In genomic region chr3:38312356-38312755, GRCh38 we compare ENCODE assay signal across 19 cellular contexts. TPM values are rescaled to one million over a fixed set of nuclear protein-coding genes. Genes with fewer than 3 reads are reported as not detected.
DNase-seq lines count a peak whose midpoint lies in the region; ATAC-seq and TF ChIP-seq lines count a peak whose summit lies in the region.
"Had no signal": no experiment of that assay in that cellular context is flagged by ENCODE, and none has a peak within 500 bp of the region (broad histone marks: within the 10 kb centered on the region; RNA-seq: fewer than 3 reads in every experiment).

No MANE protein-coding gene starts in this region.

- H2AFZ ChIP-seq in neural progenitor cell (replicated peaks): no peak overlapping the region
- H2AFZ ChIP-seq: GM23248 had no signal

- H3K4me2 ChIP-seq in neural progenitor cell: no peak overlapping the region
- H3K4me2 ChIP-seq: BLaER1 had no signal

- TF ChIP-seq CTCF in neural progenitor cell (IDR thresholded peaks at IDR 0.05) (no peak), osteocyte (IDR thresholded peaks at IDR 0.05) (no peak), endodermal cell (conservative IDR thresholded peaks at IDR 0.05) (no peak)

- no peaks in the 10 kb centered on the region for H4K20me1 ChIP-seq in neural progenitor cell (ENCODE audit: low read depth)
- H4K20me1 ChIP-seq: BLaER1 had no signal

- H3K27ac ChIP-seq in neural progenitor cell: no peak overlapping the region
- no peak overlapping the region for H3K27ac ChIP-seq in endodermal cell (ENCODE audit: low read depth, low read length)
- H3K27ac ChIP-seq: BLaER1, GM23248 had no signal

- no peak overlapping the region for H3K27ac Mint-ChIP-seq in activated CD8-positive, alpha-beta memory T cell treated with anti-CD3 and anti-CD28 coated beads, Interleukin-2, amount 10 ng/mL, durations not matched to agents 7 days and 5 days
- H3K27ac Mint-ChIP-seq in central memory CD8-positive, alpha-beta T cell (ENCODE audit: low read depth): peak overlapping the region; percentile 27
- H3K27ac Mint-ChIP-seq in neural progenitor cell: peak overlapping the region; percentile 52
- no peak overlapping the region for H3K27ac Mint-ChIP-seq in osteocyte (ENCODE audit: unreplicated experiment)
- H3K27ac Mint-ChIP-seq in endodermal cell: no peak overlapping the region

- H3K9me3 ChIP-seq in neural progenitor cell (ENCODE audit: low read depth) (no peaks in the 10 kb centered on the region), endodermal cell (ENCODE audit: control insufficient read depth, low read length) (no peaks in the 10 kb centered on the region)
- H3K9me3 ChIP-seq: BLaER1, HAP-1 had no signal

- CTCF ChIA-PET in activated CD8-positive, alpha-beta memory T cell treated with anti-CD3 and anti-CD28 coated beads, Interleukin-2, amount 10 ng/mL, durations not matched to agents 7 days and 5 days (lab: Charles Lee): no interaction called here

- H3K4me1 ChIP-seq in neural progenitor cell (peaks cover 17% of the 10 kb centered on the region), endodermal cell (ENCODE audit: control insufficient read depth, insufficient read depth, low read length) (peaks cover 4% of the 10 kb centered on the region)
- H3K4me1 ChIP-seq: BLaER1, HAP-1 had no signal

- peak; percentile 26 for DNase-seq in activated CD8-positive, alpha-beta memory T cell treated with anti-CD3 and anti-CD28 coated beads, Interleukin-2, amount 50 U/mL, for 48 hours
- no peak for DNase-seq in activated CD8-positive, alpha-beta memory T cell treated with anti-CD3 and anti-CD28 coated beads, Interleukin-2, amount 10 ng/mL, durations not matched to agents 7 days and 5 days
- DNase-seq in central memory CD8-positive, alpha-beta T cell (ENCODE audit: low spot score in 2 of 2): no peak
- DNase-seq in neural progenitor cell (ENCODE audit: low spot score) (no peak), osteocyte (ENCODE audit: extremely low spot score, unreplicated experiment) (peak; percentile 59), endodermal cell (no peak), COR-L47 (lab: John Stamatoyannopoulos, UW) (no peak)
- no peak for DNase-seq in activated T-cell treated with anti-CD3 and anti-CD28 coated beads, Interleukin-2, amount 50 U/mL, for 4 hours
- DNase-seq: 8988T; Calu3; CD4-positive, alpha-beta memory T cell; DMS53; GM23248 had no signal

- H3K9me3 Mint-ChIP-seq in activated CD8-positive, alpha-beta memory T cell treated with anti-CD3 and anti-CD28 coated beads, Interleukin-2, amount 10 ng/mL, durations not matched to agents 7 days and 5 days (ENCODE audit: low read depth): no peaks in the 10 kb centered on the region
- H3K9me3 Mint-ChIP-seq in central memory CD8-positive, alpha-beta T cell: no peaks in the 10 kb centered on the region
- H3K9me3 Mint-ChIP-seq in neural progenitor cell (no peaks in the 10 kb centered on the region), osteocyte (ENCODE audit: unreplicated experiment) (no peaks in the 10 kb centered on the region), endodermal cell (no peaks in the 10 kb centered on the region)
- H3K9me3 Mint-ChIP-seq in activated T-cell treated with anti-CD3 and anti-CD28 coated beads, Interleukin-2, amount 50 U/mL, for 4 hours: no peaks in the 10 kb centered on the region
- H3K9me3 Mint-ChIP-seq: CD4-positive, alpha-beta memory T cell had no signal

- peaks cover 14% of the 10 kb centered on the region for H3K27me3 Mint-ChIP-seq in activated CD8-positive, alpha-beta memory T cell treated with anti-CD3 and anti-CD28 coated beads, Interleukin-2, amount 10 ng/mL, durations not matched to agents 7 days and 5 days
- peaks cover 41% of the 10 kb centered on the region for H3K27me3 Mint-ChIP-seq in central memory CD8-positive, alpha-beta T cell
- H3K27me3 Mint-ChIP-seq in neural progenitor cell (ENCODE audit: insufficient read depth, low read depth): peaks cover 15% of the 10 kb centered on the region
- no peaks in the 10 kb centered on the region for H3K27me3 Mint-ChIP-seq in osteocyte (ENCODE audit: unreplicated experiment)
- H3K27me3 Mint-ChIP-seq in endodermal cell (ENCODE audit: insufficient read depth): peaks cover 27% of the 10 kb centered on the region
- peaks cover 3% of the 10 kb centered on the region for H3K27me3 Mint-ChIP-seq in activated T-cell treated with anti-CD3 and anti-CD28 coated beads, Interleukin-2, amount 50 U/mL, for 4 hours (ENCODE audit: low read depth)

- no peak for ATAC-seq in activated CD8-positive, alpha-beta memory T cell treated with anti-CD3 and anti-CD28 coated beads, Interleukin-2, amount 10 ng/mL, durations not matched to agents 7 days and 5 days
- no peak for ATAC-seq in central memory CD8-positive, alpha-beta T cell (replicated peaks; ENCODE audit: extremely low read depth, poor library complexity, severe bottlenecking)
- ATAC-seq in activated T-cell treated with anti-CD3 and anti-CD28 coated beads, Interleukin-2, amount 50 U/mL, for 4 hours: no peak
- ATAC-seq: HepG2 had no signal

- H3K27me3 ChIP-seq in neural progenitor cell: no peaks in the 10 kb centered on the region
- no peaks in the 10 kb centered on the region for H3K27me3 ChIP-seq in endodermal cell (ENCODE audit: control insufficient read depth, insufficient read depth, low read length, poor library complexity, severe bottlenecking)
- H3K27me3 ChIP-seq: BLaER1 had no signal

- no peak overlapping the region for H3K9ac ChIP-seq in neural progenitor cell
- no peak overlapping the region for H3K9ac ChIP-seq in endodermal cell (ENCODE audit: extremely low read depth, low read length, poor library complexity, severe bottlenecking)
- H3K9ac ChIP-seq: BLaER1, GM23248 had no signal

- no peaks in the 10 kb centered on the region for H3K36me3 ChIP-seq in neural progenitor cell
- no peaks in the 10 kb centered on the region for H3K36me3 ChIP-seq in endodermal cell (ENCODE audit: control insufficient read depth, insufficient read depth, low read length)
- H3K36me3 ChIP-seq: BLaER1, HAP-1 had no signal

- H3K4me3 ChIP-seq in neural progenitor cell (no peak overlapping the region), endodermal cell (ENCODE audit: low read length) (no peak overlapping the region)
- H3K4me3 ChIP-seq: BLaER1, GM23248, HAP-1 had no signal

- H3K79me2 ChIP-seq in neural progenitor cell (ENCODE audit: low read depth): no peaks in the 10 kb centered on the region

- no peak overlapping the region for H3K4me3 Mint-ChIP-seq in activated CD8-positive, alpha-beta memory T cell treated with anti-CD3 and anti-CD28 coated beads, Interleukin-2, amount 10 ng/mL, durations not matched to agents 7 days and 5 days
- H3K4me3 Mint-ChIP-seq in central memory CD8-positive, alpha-beta T cell: no peak overlapping the region
- no peak overlapping the region for H3K4me3 Mint-ChIP-seq in neural progenitor cell
- H3K4me3 Mint-ChIP-seq in osteocyte (ENCODE audit: unreplicated experiment): no peak overlapping the region
- H3K4me3 Mint-ChIP-seq in endodermal cell: no peak overlapping the region
- H3K4me3 Mint-ChIP-seq in activated T-cell treated with anti-CD3 and anti-CD28 coated beads, Interleukin-2, amount 50 U/mL, for 4 hours: no peak overlapping the region
- H3K4me3 Mint-ChIP-seq: CD14-positive monocyte; CD4-positive, alpha-beta memory T cell had no signal

- peaks cover 9% of the 10 kb centered on the region for H3F3A ChIP-seq in neural progenitor cell (ENCODE audit: low read depth)

- H3K36me3 Mint-ChIP-seq in activated CD8-positive, alpha-beta memory T cell treated with anti-CD3 and anti-CD28 coated beads, Interleukin-2, amount 10 ng/mL, durations not matched to agents 7 days and 5 days: no peaks in the 10 kb centered on the region
- H3K36me3 Mint-ChIP-seq in central memory CD8-positive, alpha-beta T cell (ENCODE audit: insufficient read depth): no peaks in the 10 kb centered on the region
- no peaks in the 10 kb centered on the region for H3K36me3 Mint-ChIP-seq in neural progenitor cell
- no peaks in the 10 kb centered on the region for H3K36me3 Mint-ChIP-seq in osteocyte (ENCODE audit: unreplicated experiment)
- H3K36me3 Mint-ChIP-seq in endodermal cell (ENCODE audit: low read depth): no peaks in the 10 kb centered on the region
- no peaks in the 10 kb centered on the region for H3K36me3 Mint-ChIP-seq in activated T-cell treated with anti-CD3 and anti-CD28 coated beads, Interleukin-2, amount 50 U/mL, for 4 hours (ENCODE audit: insufficient read depth)
- H3K36me3 Mint-ChIP-seq: CD14-positive monocyte; CD4-positive, alpha-beta memory T cell had no signal

- WGBS in endodermal cell (ENCODE audit: insufficient coverage in 1 of 2, insufficient read length in 1 of 2), 2 experiments: 80 to 94% methylated on average over 1 to 2 of the region's 3 CpGs

- H3K4me1 Mint-ChIP-seq in activated CD8-positive, alpha-beta memory T cell treated with anti-CD3 and anti-CD28 coated beads, Interleukin-2, amount 10 ng/mL, durations not matched to agents 7 days and 5 days: no peaks in the 10 kb centered on the region
- H3K4me1 Mint-ChIP-seq in central memory CD8-positive, alpha-beta T cell: no peaks in the 10 kb centered on the region
- H3K4me1 Mint-ChIP-seq in neural progenitor cell (peaks cover 25% of the 10 kb centered on the region), osteocyte (ENCODE audit: unreplicated experiment) (no peaks in the 10 kb centered on the region), endodermal cell (peaks cover 2% of the 10 kb centered on the region)
- no peaks in the 10 kb centered on the region for H3K4me1 Mint-ChIP-seq in activated T-cell treated with anti-CD3 and anti-CD28 coated beads, Interleukin-2, amount 50 U/mL, for 4 hours (ENCODE audit: low read depth)

RNA-seq across cellular contexts. Expression of gene SLC22A14, which starts 30.3 kb away (rescaled TPM):
- total RNA-seq in activated CD8-positive, alpha-beta memory T cell treated with anti-CD3 and anti-CD28 coated beads, Interleukin-2, amount 10 ng/mL, durations not matched to agents 7 days and 5 days: not detected
- total RNA-seq in neural progenitor cell (ENCODE audit: low replicate concordance) (not detected in 2 replicates), osteocyte (0.30 and 0.47 TPM in 2 replicates), endodermal cell (under 1 TPM in 1 of 2 donors, not detected in 1; 0.20 TPM)
- polyA plus RNA-seq in endodermal cell (2013, experiment 1 of 2): not detected
- polyA plus RNA-seq in endodermal cell (2013, experiment 2 of 2): not detected
- total RNA-seq in activated T-cell treated with anti-CD3 and anti-CD28 coated beads, Interleukin-2, amount 50 U/mL, for 4 hours: not detected
- total RNA-seq: CD4-positive, alpha-beta memory T cell; GM23248; H4; HepG2 had no signal
- polyA plus RNA-seq: AG04450, CD14-positive monocyte had no signal

RNA-seq across cellular contexts. Expression of gene XYLB, which starts 34.2 kb away (rescaled TPM):
- total RNA-seq in activated CD8-positive, alpha-beta memory T cell treated with anti-CD3 and anti-CD28 coated beads, Interleukin-2, amount 10 ng/mL, durations not matched to agents 7 days and 5 days: 1 to 10 TPM; 5.2 to 6.9 TPM
- total RNA-seq in neural progenitor cell (ENCODE audit: low replicate concordance) (2.1 and 6.9 TPM in 2 replicates), osteocyte (6.3 and 8.5 TPM in 2 replicates), endodermal cell (1 to 10 TPM; 4.7 to 6.3 TPM)
- 3.3 TPM for polyA plus RNA-seq in endodermal cell (2013, experiment 1 of 2)
- 2.3 TPM for polyA plus RNA-seq in endodermal cell (2013, experiment 2 of 2)
- 1 to 10 TPM; 4.2 to 6.4 (median 5.9) TPM for total RNA-seq in activated T-cell treated with anti-CD3 and anti-CD28 coated beads, Interleukin-2, amount 50 U/mL, for 4 hours

RNA-seq across cellular contexts. Expression of gene SLC22A13, which starts 46.7 kb away (rescaled TPM):
- total RNA-seq in activated CD8-positive, alpha-beta memory T cell treated with anti-CD3 and anti-CD28 coated beads, Interleukin-2, amount 10 ng/mL, durations not matched to agents 7 days and 5 days: 1 to 10 TPM in 1 of 2 experiments, under 1 TPM in 1; 0.47 to 1.1 TPM
- 0.21 TPM in 1 of 2 replicates, not detected in the other for total RNA-seq in neural progenitor cell (ENCODE audit: low replicate concordance)
- 0.99 and 1.2 TPM in 2 replicates for total RNA-seq in osteocyte
- under 1 TPM; 0.13 to 0.33 TPM for total RNA-seq in endodermal cell
- polyA plus RNA-seq in endodermal cell (2013, experiment 1 of 2): not detected
- polyA plus RNA-seq in endodermal cell (2013, experiment 2 of 2): not detected
- total RNA-seq in activated T-cell treated with anti-CD3 and anti-CD28 coated beads, Interleukin-2, amount 50 U/mL, for 4 hours: under 1 TPM; 0.27 to 0.53 (median 0.29) TPM
- total RNA-seq: HepG2 had no signal
- polyA plus RNA-seq: CD14-positive monocyte, GM23248 had no signal

Comparison
In these comparisons a context has a peak if more than half of its experiments do, and no peak if none do; other contexts are left out.
1. DNase-seq: peak in activated CD8-positive, alpha-beta memory T cell treated with anti-CD3 and anti-CD28 coated beads, Interleukin-2, amount 50 U/mL, for 48 hours (single experiment) and osteocyte (single experiment); none in activated CD8-positive, alpha-beta memory T cell treated with anti-CD3 and anti-CD28 coated beads, Interleukin-2, amount 10 ng/mL, durations not matched to agents 7 days and 5 days (single experiment), central memory CD8-positive, alpha-beta T cell (0 of 2), neural progenitor cell (single experiment), endodermal cell (single experiment), COR-L47 (single experiment) and activated T-cell treated with anti-CD3 and anti-CD28 coated beads, Interleukin-2, amount 50 U/mL, for 4 hours (single experiment).
2. H3K27ac Mint-ChIP-seq: peak in central memory CD8-positive, alpha-beta T cell (single experiment) and neural progenitor cell (single experiment); none in activated CD8-positive, alpha-beta memory T cell treated with anti-CD3 and anti-CD28 coated beads, Interleukin-2, amount 10 ng/mL, durations not matched to agents 7 days and 5 days (single experiment), osteocyte (single experiment) and endodermal cell (single experiment).